Comparison of ENCODE assay signal across 2 cellular contexts in the genomic region with DNA sequence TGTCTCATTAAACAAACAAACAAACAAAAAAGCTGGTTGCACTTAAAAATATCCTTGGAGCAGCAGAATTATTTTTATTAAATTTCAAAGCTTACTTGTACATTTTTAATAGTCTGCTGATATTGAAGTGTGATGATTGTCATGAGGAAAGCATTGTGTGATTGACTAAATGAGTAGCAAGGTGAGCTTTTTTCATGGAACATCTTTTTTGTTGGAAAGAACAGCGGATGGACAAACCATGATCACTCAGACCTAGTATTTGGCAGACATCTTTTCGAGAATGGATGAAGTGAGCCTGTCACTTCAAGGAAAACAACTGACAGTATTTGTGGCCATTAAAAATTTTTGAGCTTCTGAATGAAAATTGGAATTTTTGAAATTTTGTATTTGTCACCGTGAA.
TF ChIP-seq lines count a peak whose summit lies in the region.

No MANE protein-coding gene starts in this region.

TF ChIP-seq in HEK293, 187 proteins besides CTCF, POLR2A, EP300 and RAD21:
- TF ChIP-seq ZBTB20 (tag by site-specific recombination; IDR thresholded peaks at IDR 0.05): no peak
- TF ChIP-seq ZNF658 (tag by site-specific recombination; IDR thresholded peaks at IDR 0.05): no peak
- no peak for TF ChIP-seq PRDM1 (tag by site-specific recombination; IDR thresholded peaks at IDR 0.05)
- peak; percentile 14; the same call in 1 of the 2 replicates for TF ChIP-seq ZNF549 (tag by site-specific recombination; IDR thresholded peaks at IDR 0.05)
- no peak for TF ChIP-seq ZNF112 (tag by site-specific recombination; IDR thresholded peaks at IDR 0.05)
- TF ChIP-seq ZNF510 (tag by site-specific recombination; IDR thresholded peaks at IDR 0.05; ENCODE audit: insufficient replicate concordance): no peak
- no peak for TF ChIP-seq ZXDB (tag by site-specific recombination; IDR thresholded peaks at IDR 0.05)
- no peak for TF ChIP-seq HOXD13 (CRISPR knock-in tag; IDR thresholded peaks at IDR 0.05; ENCODE audit: borderline replicate concordance)
- peak; percentile 83 for TF ChIP-seq SETDB1 (IDR thresholded peaks at IDR 0.05; ENCODE audit: insufficient read length, low read length)
- no peak for TF ChIP-seq ZNF174 (tag by site-specific recombination; IDR thresholded peaks at IDR 0.05)
- TF ChIP-seq ZFP3 (tag by site-specific recombination; IDR thresholded peaks at IDR 0.05; ENCODE audit: low read depth): no peak
- no peak for TF ChIP-seq ZNF660 (tag by site-specific recombination; IDR thresholded peaks at IDR 0.05)
- TF ChIP-seq, protein P1, sequence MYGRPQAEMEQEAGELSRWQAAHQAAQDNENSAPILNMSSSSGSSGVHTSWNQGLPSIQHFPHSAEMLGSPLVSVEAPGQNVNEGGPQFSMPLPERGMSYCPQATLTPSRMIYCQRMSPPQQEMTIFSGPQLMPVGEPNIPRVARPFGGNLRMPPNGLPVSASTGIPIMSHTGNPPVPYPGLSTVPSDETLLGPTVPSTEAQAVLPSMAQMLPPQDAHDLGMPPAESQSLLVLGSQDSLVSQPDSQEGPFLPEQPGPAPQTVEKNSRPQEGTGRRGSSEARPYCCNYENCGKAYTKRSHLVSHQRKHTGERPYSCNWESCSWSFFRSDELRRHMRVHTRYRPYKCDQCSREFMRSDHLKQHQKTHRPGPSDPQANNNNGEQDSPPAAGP (tag by site-specific recombination; IDR thresholded peaks at IDR 0.05): no peak
- no peak for TF ChIP-seq SP7 (tag by site-specific recombination; IDR thresholded peaks at IDR 0.05)
- peak; percentile 31; the same call in 1 of the 2 replicates for TF ChIP-seq ZNF610 (tag by site-specific recombination; IDR thresholded peaks at IDR 0.05; ENCODE audit: borderline replicate concordance)

TF ChIP-seq in K562, 482 proteins besides CTCF, POLR2A, EP300 and RAD21:
- no peak for TF ChIP-seq WHSC1 (IDR thresholded peaks at IDR 0.05; ENCODE audit: low read length)
- TF ChIP-seq, protein P2, sequence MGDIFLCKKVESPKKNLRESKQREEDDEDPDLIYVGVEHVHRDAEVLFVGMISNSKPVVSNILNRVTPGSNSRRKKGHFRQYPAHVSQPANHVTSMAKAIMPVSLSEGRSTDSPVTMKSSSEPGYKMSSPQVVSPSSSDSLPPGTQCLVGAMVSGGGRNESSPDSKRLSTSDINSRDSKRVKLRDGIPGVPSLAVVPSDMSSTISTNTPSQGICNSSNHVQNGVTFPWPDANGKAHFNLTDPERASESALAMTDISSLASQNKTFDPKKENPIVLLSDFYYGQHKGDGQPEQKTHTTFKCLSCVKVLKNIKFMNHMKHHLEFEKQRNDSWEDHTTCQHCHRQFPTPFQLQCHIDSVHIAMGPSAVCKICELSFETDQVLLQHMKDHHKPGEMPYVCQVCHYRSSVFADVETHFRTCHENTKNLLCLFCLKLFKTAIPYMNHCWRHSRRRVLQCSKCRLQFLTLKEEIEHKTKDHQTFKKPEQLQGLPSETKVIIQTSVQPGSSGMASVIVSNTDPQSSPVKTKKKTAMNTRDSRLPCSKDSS (IDR thresholded peaks at IDR 0.05; ENCODE audit: low read depth, partially characterized antibody): peak; percentile 72
- TF ChIP-seq MTA3 (IDR thresholded peaks at IDR 0.05; ENCODE audit: borderline replicate concordance): 0 out of 2 replicates have a peak, but pooled peaks have one; percentile 24
- TF ChIP-seq ELF2 (CRISPR knock-in tag; IDR thresholded peaks at IDR 0.05): no peak
- TF ChIP-seq CBX3 (IDR thresholded peaks at IDR 0.05; ENCODE audit: borderline replicate concordance in 1 of 2, low read length in 2 of 2): peak in 1 of 2 experiments; percentile 98; a peak in 2 of 3 replicates
- peak in 1 of 2 experiments; percentile 77; a peak in 1 of 4 replicates for TF ChIP-seq HDAC1 (IDR thresholded peaks at IDR 0.05)
- no peak for TF ChIP-seq RBM22 (IDR thresholded peaks at IDR 0.05; ENCODE audit: low read depth, low read length, poor library complexity, severe bottlenecking)
- TF ChIP-seq EHMT2 (IDR thresholded peaks at IDR 0.05): 0 out of 2 replicates have a peak, but pooled peaks have one; percentile 11
- TF ChIP-seq CBX1 (IDR thresholded peaks at IDR 0.05; ENCODE audit: low read depth): 0 out of 2 replicates have a peak, but pooled peaks have one; percentile 56
- TF ChIP-seq, protein P3, sequence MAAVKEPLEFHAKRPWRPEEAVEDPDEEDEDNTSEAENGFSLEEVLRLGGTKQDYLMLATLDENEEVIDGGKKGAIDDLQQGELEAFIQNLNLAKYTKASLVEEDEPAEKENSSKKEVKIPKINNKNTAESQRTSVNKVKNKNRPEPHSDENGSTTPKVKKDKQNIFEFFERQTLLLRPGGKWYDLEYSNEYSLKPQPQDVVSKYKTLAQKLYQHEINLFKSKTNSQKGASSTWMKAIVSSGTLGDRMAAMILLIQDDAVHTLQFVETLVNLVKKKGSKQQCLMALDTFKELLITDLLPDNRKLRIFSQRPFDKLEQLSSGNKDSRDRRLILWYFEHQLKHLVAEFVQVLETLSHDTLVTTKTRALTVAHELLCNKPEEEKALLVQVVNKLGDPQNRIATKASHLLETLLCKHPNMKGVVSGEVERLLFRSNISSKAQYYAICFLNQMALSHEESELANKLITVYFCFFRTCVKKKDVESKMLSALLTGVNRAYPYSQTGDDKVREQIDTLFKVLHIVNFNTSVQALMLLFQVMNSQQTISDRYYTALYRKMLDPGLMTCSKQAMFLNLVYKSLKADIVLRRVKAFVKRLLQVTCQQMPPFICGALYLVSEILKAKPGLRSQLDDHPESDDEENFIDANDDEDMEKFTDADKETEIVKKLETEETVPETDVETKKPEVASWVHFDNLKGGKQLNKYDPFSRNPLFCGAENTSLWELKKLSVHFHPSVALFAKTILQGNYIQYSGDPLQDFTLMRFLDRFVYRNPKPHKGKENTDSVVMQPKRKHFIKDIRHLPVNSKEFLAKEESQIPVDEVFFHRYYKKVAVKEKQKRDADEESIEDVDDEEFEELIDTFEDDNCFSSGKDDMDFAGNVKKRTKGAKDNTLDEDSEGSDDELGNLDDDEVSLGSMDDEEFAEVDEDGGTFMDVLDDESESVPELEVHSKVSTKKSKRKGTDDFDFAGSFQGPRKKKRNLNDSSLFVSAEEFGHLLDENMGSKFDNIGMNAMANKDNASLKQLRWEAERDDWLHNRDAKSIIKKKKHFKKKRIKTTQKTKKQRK (IDR thresholded peaks at IDR 0.05; ENCODE audit: borderline replicate concordance, low read depth, low read length): peak; percentile 35; the same call in 1 of the 2 replicates
- no peak for TF ChIP-seq ZEB2 (IDR thresholded peaks at IDR 0.05)
- peak; percentile 90; the same call in 1 of the 2 replicates for TF ChIP-seq TRIM28 (IDR thresholded peaks at IDR 0.05)
- TF ChIP-seq TRIM24 (IDR thresholded peaks at IDR 0.05): peak in 1 of 2 experiments; percentile 50; a peak in 1 of 4 replicates
- TF ChIP-seq CBX5 (IDR thresholded peaks at IDR 0.05; ENCODE audit: borderline replicate concordance, low read depth): peak; percentile 83
- TF ChIP-seq, protein P4, sequence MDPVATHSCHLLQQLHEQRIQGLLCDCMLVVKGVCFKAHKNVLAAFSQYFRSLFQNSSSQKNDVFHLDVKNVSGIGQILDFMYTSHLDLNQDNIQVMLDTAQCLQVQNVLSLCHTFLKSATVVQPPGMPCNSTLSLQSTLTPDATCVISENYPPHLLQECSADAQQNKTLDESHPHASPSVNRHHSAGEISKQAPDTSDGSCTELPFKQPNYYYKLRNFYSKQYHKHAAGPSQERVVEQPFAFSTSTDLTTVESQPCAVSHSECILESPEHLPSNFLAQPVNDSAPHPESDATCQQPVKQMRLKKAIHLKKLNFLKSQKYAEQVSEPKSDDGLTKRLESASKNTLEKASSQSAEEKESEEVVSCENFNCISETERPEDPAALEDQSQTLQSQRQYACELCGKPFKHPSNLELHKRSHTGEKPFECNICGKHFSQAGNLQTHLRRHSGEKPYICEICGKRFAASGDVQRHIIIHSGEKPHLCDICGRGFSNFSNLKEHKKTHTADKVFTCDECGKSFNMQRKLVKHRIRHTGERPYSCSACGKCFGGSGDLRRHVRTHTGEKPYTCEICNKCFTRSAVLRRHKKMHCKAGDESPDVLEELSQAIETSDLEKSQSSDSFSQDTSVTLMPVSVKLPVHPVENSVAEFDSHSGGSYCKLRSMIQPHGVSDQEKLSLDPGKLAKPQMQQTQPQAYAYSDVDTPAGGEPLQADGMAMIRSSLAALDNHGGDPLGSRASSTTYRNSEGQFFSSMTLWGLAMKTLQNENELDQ (CRISPR knock-in tag; IDR thresholded peaks at IDR 0.05; ENCODE audit: borderline replicate concordance): no peak
- no peak for TF ChIP-seq POLR3G (IDR thresholded peaks at IDR 0.05; ENCODE audit: extremely low read depth, insufficient read length, insufficient replicate concordance)
- TF ChIP-seq, protein P5, sequence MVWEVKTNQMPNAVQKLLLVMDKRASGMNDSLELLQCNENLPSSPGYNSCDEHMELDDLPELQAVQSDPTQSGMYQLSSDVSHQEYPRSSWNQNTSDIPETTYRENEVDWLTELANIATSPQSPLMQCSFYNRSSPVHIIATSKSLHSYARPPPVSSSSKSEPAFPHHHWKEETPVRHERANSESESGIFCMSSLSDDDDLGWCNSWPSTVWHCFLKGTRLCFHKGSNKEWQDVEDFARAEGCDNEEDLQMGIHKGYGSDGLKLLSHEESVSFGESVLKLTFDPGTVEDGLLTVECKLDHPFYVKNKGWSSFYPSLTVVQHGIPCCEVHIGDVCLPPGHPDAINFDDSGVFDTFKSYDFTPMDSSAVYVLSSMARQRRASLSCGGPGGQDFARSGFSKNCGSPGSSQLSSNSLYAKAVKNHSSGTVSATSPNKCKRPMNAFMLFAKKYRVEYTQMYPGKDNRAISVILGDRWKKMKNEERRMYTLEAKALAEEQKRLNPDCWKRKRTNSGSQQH (CRISPR knock-in tag; IDR thresholded peaks at IDR 0.05): no peak
- no peak for TF ChIP-seq POU5F1 (IDR thresholded peaks at IDR 0.05; ENCODE audit: borderline replicate concordance, low read depth, low read length, partially characterized antibody)
- TF ChIP-seq KAT8 (IDR thresholded peaks at IDR 0.05; ENCODE audit: low read depth): no peak
- no peak for TF ChIP-seq ZBTB1 (CRISPR knock-in tag; IDR thresholded peaks at IDR 0.05; ENCODE audit: borderline replicate concordance, low read depth)
